In the genomic region with DNA sequence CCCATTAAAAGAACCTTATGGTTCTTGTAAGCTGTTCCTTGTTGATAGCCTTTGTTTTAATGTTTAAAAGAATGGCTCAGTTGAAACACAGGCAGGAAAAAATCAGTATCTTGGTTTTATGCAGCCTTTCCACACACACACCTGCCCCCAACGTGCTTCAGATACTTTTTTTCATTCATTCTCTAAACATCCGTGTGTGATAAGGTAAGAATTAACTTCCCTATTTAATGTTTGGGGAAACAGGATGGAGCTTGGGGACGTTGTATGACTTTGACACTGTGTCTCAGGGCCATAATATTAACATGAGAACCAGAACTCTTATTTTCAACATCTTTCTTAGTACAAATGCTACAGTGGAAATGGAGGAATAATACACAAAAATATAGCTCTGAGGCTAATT, we compare ENCODE assay signal across 23 cellular contexts.
"Had no signal": no experiment of that assay in that cellular context is flagged by ENCODE, and none has a peak within 500 bp of the region (broad histone marks: within the 10 kb centered on the region; RNA-seq: fewer than 3 reads in every experiment).

No MANE protein-coding gene starts in this region.

- H3K36me3 ChIP-seq: lower lobe of right lung, prostate gland, suprapubic skin, thyroid gland, uterus had no signal

- H3K27me3 Mint-ChIP-seq: memory B cell, type B pancreatic cell had no signal

- H3K27ac ChIP-seq: coronary artery, lower lobe of right lung, parathyroid adenoma, prostate gland, right lobe of liver, suprapubic skin, thyroid gland, uterus had no signal

- ATAC-seq: heart left ventricle; left lobe of liver; lower lobe of right lung; right lobe of liver; stimulated activated effector memory CD8-positive, alpha-beta T cell treated with anti-CD3 and anti-CD28 coated beads, Interleukin-12 subunit alpha, Interleukin-12 subunit beta, amount 100 ng/mL, for 72 hours; stimulated activated naive CD8-positive, alpha-beta T cell treated with anti-CD3 and anti-CD28 coated beads, Interleukin-15, Interleukin-2, amounts not matched to agents 100 U/mL and 50 U/mL, for 24 hours had no signal

- DNase-seq: effector CD4-positive, alpha-beta T cell; endodermal cell; foreskin melanocyte; heart left ventricle; hippocampal formation; kidney glomerular epithelial cell; lower lobe of right lung; nephron progenitor cell; right lobe of liver; stimulated activated CD4-positive, alpha-beta T cell treated with anti-CD3 and anti-CD28 coated beads, Interleukin-4, amount 100 ng/mL, for 1 hour; stimulated activated CD8-positive, alpha-beta memory T cell treated with anti-CD3 and anti-CD28 coated beads, Interleukin-4, amount 100 ng/mL, for 48 hours; stimulated activated naive CD8-positive, alpha-beta T cell treated with anti-CD3 and anti-CD28 coated beads, Interleukin-15, Interleukin-2, amounts not matched to agents 100 U/mL and 50 U/mL, for 24 hours; thyroid gland; uterus had no signal

- H3K27me3 ChIP-seq: heart left ventricle, right lobe of liver, suprapubic skin, thyroid gland, uterus had no signal

- H3K36me3 Mint-ChIP-seq: mesothelial cell of epicardium had no signal

- H3K9me3 ChIP-seq: heart left ventricle, lower lobe of right lung, prostate gland, right lobe of liver, suprapubic skin, thyroid gland, uterus had no signal

- H3K4me3 ChIP-seq: coronary artery, heart left ventricle, lower lobe of right lung, prostate gland, right lobe of liver, suprapubic skin, thyroid gland, uterus had no signal

- H3K4me3 Mint-ChIP-seq: endodermal cell; memory B cell; mesothelial cell of epicardium; nephron progenitor cell; stimulated activated effector memory CD8-positive, alpha-beta T cell treated with anti-CD3 and anti-CD28 coated beads, Interleukin-12 subunit alpha, Interleukin-12 subunit beta, amount 100 ng/mL, for 72 hours; type B pancreatic cell had no signal

- H3K9me3 Mint-ChIP-seq: endodermal cell; memory B cell; mesothelial cell of epicardium; nephron progenitor cell; stimulated activated effector memory CD8-positive, alpha-beta T cell treated with anti-CD3 and anti-CD28 coated beads, Interleukin-12 subunit alpha, Interleukin-12 subunit beta, amount 100 ng/mL, for 72 hours; type B pancreatic cell had no signal

- H3K27ac Mint-ChIP-seq: endodermal cell; memory B cell; mesothelial cell of epicardium; nephron progenitor cell; stimulated activated effector memory CD8-positive, alpha-beta T cell treated with anti-CD3 and anti-CD28 coated beads, Interleukin-12 subunit alpha, Interleukin-12 subunit beta, amount 100 ng/mL, for 72 hours; type B pancreatic cell had no signal

- H3K4me1 ChIP-seq: uterus had no signal
